In genomic region chr4:105122334-105122733, GRCh38 we compare ENCODE assay signal across 14 cellular contexts. TPM values are rescaled to one million over a fixed set of nuclear protein-coding genes. Genes with fewer than 3 reads are reported as not detected.
DNase-seq lines count a peak whose midpoint lies in the region; ATAC-seq, FAIRE-seq and TF ChIP-seq lines count a peak whose summit lies in the region.
"Had no signal": no experiment of that assay in that cellular context is flagged by ENCODE, and none has a peak within 500 bp of the region (broad histone marks: within the 10 kb centered on the region; RNA-seq: fewer than 3 reads in every experiment).

No MANE protein-coding gene starts in this region.

- H3K9me1 ChIP-seq in endothelial cell of umbilical vein (replicated peaks; ENCODE audit: control insufficient read depth, extremely low read depth, insufficient read depth, low read length), result no peaks in the 10 kb centered on the region

- H3K79me2 ChIP-seq in PC-3 (ENCODE audit: low read length), result no peaks in the 10 kb centered on the region
- H3K79me2 ChIP-seq in endothelial cell of umbilical vein (ENCODE audit: control insufficient read depth, insufficient read depth, low read length), result no peaks in the 10 kb centered on the region

- no peak overlapping the region for H3K4me2 ChIP-seq in PC-3 (ENCODE audit: low read length)
- no peak overlapping the region for H3K4me2 ChIP-seq in endothelial cell of umbilical vein (ENCODE audit: insufficient read depth, low read length)
- H3K4me2 ChIP-seq: KMS-11 had no signal

- ATAC-seq in PC-3 (no peak), GM18858 (IDR thresholded peaks at IDR 0.05; ENCODE audit: unreplicated experiment) (no peak)
- ATAC-seq in naive thymus-derived CD8-positive, alpha-beta T cell, result no peak

- H3K4me1 ChIP-seq in PC-3 (ENCODE audit: insufficient read depth, low read length) (0 out of 2 replicates have a peak, but pooled peaks cover 3% of the 10 kb centered on the region), endothelial cell of umbilical vein (ENCODE audit: control insufficient read depth, extremely low read depth, insufficient read depth, low read length) (no peaks in the 10 kb centered on the region), ascending aorta (no peaks in the 10 kb centered on the region)
- H3K4me1 ChIP-seq: suprapubic skin had no signal

- H3K9me2 ChIP-seq in PC-3 (replicated peaks; ENCODE audit: low read length), result no peaks in the 10 kb centered on the region

- BruUV-seq in PC-3 (replicated peaks; lab: Mats Ljungman, UMichigan) (no TSS peak), endothelial cell of umbilical vein (replicated peaks; lab: Mats Ljungman, UMichigan) (no TSS peak)

- no peaks in the 10 kb centered on the region for H3K9me3 Mint-ChIP-seq in naive thymus-derived CD8-positive, alpha-beta T cell
- H3K9me3 Mint-ChIP-seq: activated CD4-positive, alpha-beta T cell treated with anti-CD3 and anti-CD28 coated beads, Interleukin-2, amount 10 ng/mL, durations not matched to agents 7 days and 5 days; T-helper 1 cell treated with Interleukin-12 subunit alpha and Interleukin-12 subunit beta and Interleukin-4 antibody, amounts not matched to agents 30 μg/mL and 1 μg/mL, for 36 hours had no signal

- H3K27ac ChIP-seq in PC-3 (ENCODE audit: low read length), result no peak overlapping the region
- no peak overlapping the region for H3K27ac ChIP-seq in endothelial cell of umbilical vein (ENCODE audit: insufficient read depth, low read depth, low read length)
- no peak overlapping the region for H3K27ac ChIP-seq in ascending aorta
- H3K27ac ChIP-seq: KMS-11, spleen, suprapubic skin had no signal

- DNase-seq in H4 (ENCODE audit: low spot score) (peak; percentile 31), PC-3 (peak; percentile 56), endothelial cell of umbilical vein (ENCODE audit: low read depth, low spot score) (peak; percentile 13), myocyte (ENCODE audit: low read depth) (peak; percentile 11), ascending aorta (ENCODE audit: low spot score in 2 of 2) (no peak), SHP77 treated with DMSO at 0.1 percent for 48 hours (lab: John Stamatoyannopoulos, UW) (no peak)
- DNase-seq in naive thymus-derived CD8-positive, alpha-beta T cell, result no peak
- DNase-seq: activated CD4-positive, alpha-beta T cell treated with anti-CD3 and anti-CD28 coated beads, Interleukin-2, amount 10 ng/mL, durations not matched to agents 7 days and 5 days; NCI-H2029; spleen had no signal

- no peaks in the 10 kb centered on the region for H3K27me3 ChIP-seq in PC-3 (ENCODE audit: low read length)
- peaks cover 0 to 2% of the 10 kb centered on the region in 2 experiments for H3K27me3 ChIP-seq in endothelial cell of umbilical vein (ENCODE audit: control insufficient read depth in 2 of 2, insufficient read depth in 2 of 2, low read length in 2 of 2)
- no peaks in the 10 kb centered on the region for H3K27me3 ChIP-seq in ascending aorta
- H3K27me3 ChIP-seq: spleen, suprapubic skin had no signal

- dilution Hi-C loops in endothelial cell of umbilical vein (cut with MboI; ENCODE audit: extremely low pct_ligation_motif_present, low sequenced_read_pairs), result no loop called here

- H3K9me3 ChIP-seq in PC-3 (ENCODE audit: low read length) (no peaks in the 10 kb centered on the region), endothelial cell of umbilical vein (replicated peaks; ENCODE audit: control insufficient read depth, insufficient read depth, low read length) (no peaks in the 10 kb centered on the region), ascending aorta (no peaks in the 10 kb centered on the region)
- H3K9me3 ChIP-seq: spleen, suprapubic skin had no signal

- TF ChIP-seq CTCF in PC-3 (conservative IDR thresholded peaks at IDR 0.05; ENCODE audit: low read depth, low read length) (no peak), endothelial cell of umbilical vein (IDR thresholded peaks at IDR 0.05; ENCODE audit: extremely low read depth in 1 of 2, insufficient read depth in 1 of 2, low read depth in 1 of 2, low read length in 2 of 2) (no peak), ascending aorta (IDR thresholded peaks at IDR 0.05) (no peak)

- FAIRE-seq in endothelial cell of umbilical vein (lab: Jason Lieb, UNC), result no peak

- H4K20me1 ChIP-seq in PC-3 (ENCODE audit: low read length) (no peaks in the 10 kb centered on the region), endothelial cell of umbilical vein (replicated peaks; ENCODE audit: control insufficient read depth, extremely low read depth, insufficient read depth, low read length) (no peaks in the 10 kb centered on the region)

- CTCF ChIA-PET in PC-3 (lab: Charles Lee), result no interaction called here
- CTCF ChIA-PET in endothelial cell of umbilical vein (lab: Charles Lee), result interaction anchor here (1.4 kb wide), 1 partner anchor 351 kb away, joined by 3 read pairs; the partner anchor contains the start of gene PPA2

- H3K4me1 Mint-ChIP-seq in naive thymus-derived CD8-positive, alpha-beta T cell, result peaks cover 0 to 4% (median 1%) of the 10 kb centered on the region in 4 donors
- H3K4me1 Mint-ChIP-seq: activated CD4-positive, alpha-beta T cell treated with anti-CD3 and anti-CD28 coated beads, Interleukin-2, amount 10 ng/mL, durations not matched to agents 7 days and 5 days had no signal

- H3K27me3 Mint-ChIP-seq in naive thymus-derived CD8-positive, alpha-beta T cell, result no peaks in the 10 kb centered on the region
- H3K27me3 Mint-ChIP-seq: activated CD4-positive, alpha-beta T cell treated with anti-CD3 and anti-CD28 coated beads, Interleukin-2, amount 10 ng/mL, durations not matched to agents 7 days and 5 days had no signal

- intact Hi-C loops in PC-3 (cut with micrococcal nuclease) (no loop called here), endothelial cell of umbilical vein (cut with micrococcal nuclease) (loop anchor here (5.0 kb wide), 1 partner anchor 1930 kb away; no protein-coding TSS in a partner anchor), ascending aorta (cut with DNase I) (no loop called here)

- no peak for TF ChIP-seq POLR2A in endothelial cell of umbilical vein (IDR thresholded peaks at IDR 0.05; ENCODE audit: low read depth, low read length)

- H3K4me3 ChIP-seq in PC-3 (ENCODE audit: low read length), result no peak overlapping the region
- no peak overlapping the region for H3K4me3 ChIP-seq in endothelial cell of umbilical vein (replicated peaks in 1 of 3; ENCODE audit: insufficient read depth in 1 of 3, low read depth in 1 of 3, low read length in 3 of 3)
- H3K4me3 ChIP-seq in ascending aorta, result no peak overlapping the region
- H3K4me3 ChIP-seq: spleen, suprapubic skin had no signal

- POLR2A ChIA-PET in PC-3 (lab: Charles Lee; ENCODE audit: unreplicated experiment), result no interaction called here
- POLR2A ChIA-PET in endothelial cell of umbilical vein (lab: Charles Lee), result no interaction called here
- POLR2A ChIA-PET in naive thymus-derived CD8-positive, alpha-beta T cell (lab: Charles Lee), result no interaction called here

- no peaks in the 10 kb centered on the region for H3K36me3 Mint-ChIP-seq in naive thymus-derived CD8-positive, alpha-beta T cell

- no peaks in the 10 kb centered on the region for H3F3A ChIP-seq in PC-3 (ENCODE audit: low read length, unreplicated experiment)

- H3K36me3 ChIP-seq in PC-3 (ENCODE audit: low read depth, low read length), result no peaks in the 10 kb centered on the region
- H3K36me3 ChIP-seq in endothelial cell of umbilical vein (ENCODE audit: control insufficient read depth in 2 of 2, extremely low read depth in 1 of 2, insufficient read depth in 2 of 2, low read length in 2 of 2), result no peaks in the 10 kb centered on the region
- H3K36me3 ChIP-seq in ascending aorta, result no peaks in the 10 kb centered on the region
- H3K36me3 ChIP-seq: spleen, suprapubic skin had no signal

- H3K27ac Mint-ChIP-seq in naive thymus-derived CD8-positive, alpha-beta T cell, result no peak overlapping the region
- H3K27ac Mint-ChIP-seq: activated CD4-positive, alpha-beta T cell treated with anti-CD3 and anti-CD28 coated beads, Interleukin-2, amount 10 ng/mL, durations not matched to agents 7 days and 5 days; T-helper 1 cell treated with Interleukin-12 subunit alpha and Interleukin-12 subunit beta and Interleukin-4 antibody, amounts not matched to agents 30 μg/mL and 1 μg/mL, for 36 hours had no signal

- H2AFZ ChIP-seq in PC-3 (ENCODE audit: low read length) (no peak overlapping the region), endothelial cell of umbilical vein (ENCODE audit: low read depth, low read length) (no peak overlapping the region)

- H3K9ac ChIP-seq in PC-3 (ENCODE audit: low read length) (no peak overlapping the region), endothelial cell of umbilical vein (replicated peaks; ENCODE audit: extremely low read depth, insufficient read depth, low read length) (no peak overlapping the region)
- H3K9ac ChIP-seq: KMS-11 had no signal

- H3K4me3 Mint-ChIP-seq in naive thymus-derived CD8-positive, alpha-beta T cell, result no peak overlapping the region
- H3K4me3 Mint-ChIP-seq: activated CD4-positive, alpha-beta T cell treated with anti-CD3 and anti-CD28 coated beads, Interleukin-2, amount 10 ng/mL, durations not matched to agents 7 days and 5 days; T-helper 1 cell treated with Interleukin-12 subunit alpha and Interleukin-12 subunit beta and Interleukin-4 antibody, amounts not matched to agents 30 μg/mL and 1 μg/mL, for 36 hours had no signal

TF ChIP-seq in endothelial cell of umbilical vein, 7 proteins besides CTCF, POLR2A, EP300 and RAD21 (continues in another document):
- no peak for TF ChIP-seq GATA2 (IDR thresholded peaks at IDR 0.05; ENCODE audit: insufficient read depth, insufficient read length, low read depth, low read length)
- no peak for TF ChIP-seq MYC (IDR thresholded peaks at IDR 0.05; ENCODE audit: low read depth, low read length)
- TF ChIP-seq POLR2AphosphoS5 (IDR thresholded peaks at IDR 0.05; ENCODE audit: insufficient read depth, low read depth, low read length), result no peak
- TF ChIP-seq, protein P1, sequence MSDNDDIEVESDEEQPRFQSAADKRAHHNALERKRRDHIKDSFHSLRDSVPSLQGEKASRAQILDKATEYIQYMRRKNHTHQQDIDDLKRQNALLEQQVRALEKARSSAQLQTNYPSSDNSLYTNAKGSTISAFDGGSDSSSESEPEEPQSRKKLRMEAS (IDR thresholded peaks at IDR 0.05; ENCODE audit: insufficient read depth, insufficient read length), result no peak

RNA-seq across cellular contexts. Expression of gene TET2, which starts 24.3 kb away (rescaled TPM):
- total RNA-seq in H4 (2014; rRNA removed; shearing (Covaris generic)), result 6.8 and 7.4 TPM in 2 replicates
- 5.6 and 5.8 TPM in 2 replicates for total RNA-seq in PC-3 (2014; rRNA removed)
- 17.5 and 19.8 TPM in 2 replicates for total RNA-seq in endothelial cell of umbilical vein
- 4.7 and 4.8 TPM in 2 replicates for polyA plus RNA-seq in endothelial cell of umbilical vein
- polyA plus RNA-seq in endothelial cell of umbilical vein (2011; cell fraction: cytosol; rRNA removed), result 5.1 and 5.3 TPM in 2 replicates
- polyA plus RNA-seq in endothelial cell of umbilical vein (2011; cell fraction: nucleus; rRNA removed), result 24.8 and 26.3 TPM in 2 replicates
- polyA plus RNA-seq in endothelial cell of umbilical vein (2012), result 5.3 and 7.7 TPM in 2 replicates
- 28.4 and 40.4 TPM in 2 replicates for polyA minus RNA-seq in endothelial cell of umbilical vein
- 7.4 TPM for polyA minus RNA-seq in endothelial cell of umbilical vein (2011; cell fraction: cytosol; rRNA and poly(A)+ RNA removed)
- polyA minus RNA-seq in endothelial cell of umbilical vein (2011; cell fraction: nucleus; rRNA and poly(A)+ RNA removed), result 96.0 and 115 TPM in 2 replicates
- 15.1 and 18.6 TPM in 2 replicates for total RNA-seq in myocyte
- 3.3 TPM for polyA plus RNA-seq in myocyte (2012)
- 14.8 TPM for total RNA-seq in ascending aorta
- 10 to 100 TPM; 25.3 to 25.5 TPM for total RNA-seq in naive thymus-derived CD8-positive, alpha-beta T cell
- 10 to 100 TPM; 13.1 to 22.8 (median 14.2) TPM for polyA plus RNA-seq in naive thymus-derived CD8-positive, alpha-beta T cell

Comparison
In these comparisons a context has a peak if more than half of its experiments do, and no peak if none do; other contexts are left out.
1. DNase-seq: peak in H4 (single experiment), PC-3 (single experiment), endothelial cell of umbilical vein (single experiment) and myocyte (single experiment); none in ascending aorta (0 of 2), naive thymus-derived CD8-positive, alpha-beta T cell (0 of 10) and SHP77 treated with DMSO at 0.1 percent for 48 hours (single experiment).